34 cellular contexts compared by ENCODE assay signal in the genomic region with DNA sequence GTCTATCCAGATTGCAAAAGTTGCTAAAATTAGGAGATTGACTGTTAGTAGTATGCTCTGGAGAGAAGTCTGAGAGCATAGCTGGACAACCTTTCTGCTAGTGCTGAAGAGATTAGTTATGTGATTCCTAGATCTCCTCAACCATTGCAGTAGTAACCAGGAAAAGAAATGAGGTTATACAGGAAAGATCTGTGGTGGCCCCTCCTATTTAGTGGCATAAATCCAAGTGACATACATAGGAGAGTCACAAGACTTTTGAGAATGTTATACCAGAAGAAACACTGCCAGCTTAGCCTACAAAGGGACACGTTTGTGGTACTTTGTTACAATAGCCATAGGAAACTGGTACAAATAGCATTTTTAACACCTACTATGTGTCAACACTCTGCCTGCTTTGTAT.
DNase-seq lines count a peak whose midpoint lies in the region; ATAC-seq, FAIRE-seq and TF ChIP-seq lines count a peak whose summit lies in the region.
"Had no signal": no experiment of that assay in that cellular context is flagged by ENCODE, and none has a peak within 500 bp of the region (broad histone marks: within the 10 kb centered on the region; RNA-seq: fewer than 3 reads in every experiment).

No MANE protein-coding gene starts in this region.

- H3K36me3 ChIP-seq in HepG2 (replicated peaks in 1 of 2; ENCODE audit: control insufficient read depth in 1 of 2, insufficient read depth in 2 of 2, low read length in 2 of 2) (no peaks in the 10 kb centered on the region), right lobe of liver (peaks cover 0 to 27% (median 6%) of the 10 kb centered on the region in 4 donors), HEK293 (ENCODE audit: control insufficient read depth in 2 of 2, insufficient read depth in 1 of 2, low read length in 2 of 2) (peaks cover 0 to 5% of the 10 kb centered on the region in 2 experiments; a peak in 1 of 3 replicates), adipocyte (ENCODE audit: control insufficient read depth, insufficient read depth, low read length, severe bottlenecking) (peaks cover 70% of the 10 kb centered on the region), trophoblast cell (ENCODE audit: control insufficient read depth in 1 of 2, insufficient read depth in 2 of 2, low read length in 2 of 2) (peaks cover 2 to 29% of the 10 kb centered on the region in 2 experiments), lower lobe of right lung (peaks cover 61% of the 10 kb centered on the region)

- H3K79me2 ChIP-seq in HepG2 (ENCODE audit: insufficient read depth, low read length) (no peaks in the 10 kb centered on the region), trophoblast cell (ENCODE audit: control insufficient read depth, insufficient read depth, low read length, poor library complexity) (no peaks in the 10 kb centered on the region)

- no peak overlapping the region for H2BK5ac ChIP-seq in trophoblast cell (ENCODE audit: low read depth, low read length, poor library complexity)

- CTCF ChIA-PET in HepG2 (lab: Yijun Ruan, JAX; ENCODE audit: low intra/inter-chr PET ratio, low total read pairs): no interaction called here
- CTCF ChIA-PET in HEK293 (lab: Yijun Ruan, JAX): no interaction called here

- no peaks in the 10 kb centered on the region for H3K79me1 ChIP-seq in trophoblast cell (ENCODE audit: low read length)

- H3K9ac ChIP-seq in HepG2 (ENCODE audit: insufficient read depth, low read depth, low read length) (no peak overlapping the region), adipocyte (ENCODE audit: low read length) (no peak overlapping the region), trophoblast cell (ENCODE audit: low read length) (no peak overlapping the region)
- H3K9ac ChIP-seq: BLaER1; BLaER1 treated with 17β-estradiol and CSF1 and Interleukin-3, amounts not matched to agents 10 nM and 100 nM had no signal

- H4K91ac ChIP-seq in trophoblast cell (ENCODE audit: low read depth, low read length): no peak overlapping the region

- H3K18ac ChIP-seq in trophoblast cell (ENCODE audit: low read length): no peak overlapping the region

- no peak overlapping the region for H3K23ac ChIP-seq in trophoblast cell (ENCODE audit: low read length)

- no peak overlapping the region for H2AFZ ChIP-seq in HepG2 (ENCODE audit: low read length)
- no peak overlapping the region for H2AFZ ChIP-seq in trophoblast cell (ENCODE audit: insufficient read depth, low read length, poor library complexity)

- no peak for FAIRE-seq in HepG2 (lab: Jason Lieb, UNC)
- FAIRE-seq: A549, D721Med had no signal

- DNase-seq in HepG2 (ENCODE audit: low spot score) (no peak), right lobe of liver (no peak), adipocyte (ENCODE audit: low read depth) (no peak), trophoblast cell (no peak), lower lobe of right lung (no peak)
- DNase-seq in activated T-cell treated with anti-CD3 and anti-CD28 coated beads, Interleukin-2, amount 50 U/mL, for 1 hour: no peak
- DNase-seq: 8988T; ACHN; AML-193; BE2C; C1 segment of cervical spinal cord; Caco-2; Calu3; CD4-positive, alpha-beta memory T cell; CD4-positive, alpha-beta T cell; CD4-positive, CD25-positive, alpha-beta regulatory T cell; CD8-positive, alpha-beta memory T cell; CD8-positive, alpha-beta T cell; COR-L47; DMS 273 treated with DMSO at 0.1 percent for 48 hours; DMS153; DMS53; DMS79; DMS79 treated with DMSO at 0.1 percent for 48 hours; DND-41; EL had no signal

- H3K14ac ChIP-seq in trophoblast cell (ENCODE audit: low read length): no peak overlapping the region

- no peak overlapping the region for H2BK120ac ChIP-seq in trophoblast cell (ENCODE audit: insufficient read depth, low read length, poor library complexity)

- 75% methylated on average over 1 of the region's 1 CpG for WGBS in HepG2 (ENCODE audit: low lambda C conversion rate)
- WGBS in right lobe of liver (ENCODE audit: insufficient coverage, low coverage, low lambda C conversion rate, missing lambda C conversion rate): 100% methylated on average over 1 of the region's 1 CpG
- no CpG with 5 or more reads among the region's 1 CpG for WGBS in trophoblast cell (ENCODE audit: extremely low coverage, insufficient coverage, insufficient read length)

- no peak for TF ChIP-seq CTCF in HepG2 (CRISPR knock-in tag; IDR thresholded peaks at IDR 0.05)
- no peak for TF ChIP-seq CTCF in right lobe of liver (IDR thresholded peaks at IDR 0.05)
- no peak for TF ChIP-seq CTCF in HEK293 (tag by site-specific recombination; IDR thresholded peaks at IDR 0.05)
- TF ChIP-seq CTCF in lower lobe of right lung (IDR thresholded peaks at IDR 0.05): no peak

- H3K4me2 ChIP-seq in HepG2 (ENCODE audit: low read depth, low read length) (no peak overlapping the region), trophoblast cell (ENCODE audit: low read length) (no peak overlapping the region)
- H3K4me2 ChIP-seq: A549; BLaER1; BLaER1 treated with 17β-estradiol and CSF1 and Interleukin-3, amounts not matched to agents 10 nM and 100 nM had no signal

- no peak overlapping the region for H3K4me3 ChIP-seq in HepG2 (replicated peaks in 1 of 3; ENCODE audit: insufficient read depth in 1 of 3, low read depth in 2 of 3, low read length in 3 of 3)
- H3K4me3 ChIP-seq in right lobe of liver: no peak overlapping the region
- no peak overlapping the region for H3K4me3 ChIP-seq in HEK293 (ENCODE audit: low read depth, low read length)
- peak overlapping the region; percentile 21 for H3K4me3 ChIP-seq in adipocyte (ENCODE audit: low read length)
- no peak overlapping the region for H3K4me3 ChIP-seq in trophoblast cell (ENCODE audit: low read depth, low read length)
- H3K4me3 ChIP-seq in lower lobe of right lung: no peak overlapping the region
- H3K4me3 ChIP-seq: A549; BLaER1; BLaER1 treated with 17β-estradiol and CSF1 and Interleukin-3, amounts not matched to agents 10 nM and 100 nM had no signal

- intact Hi-C loops in HepG2 (cut with micrococcal nuclease; ENCODE audit: unreplicated experiment): no loop called here
- intact Hi-C loops in right lobe of liver (cut with DNase I): no loop called here
- intact Hi-C loops in lower lobe of right lung (cut with DNase I): no loop called here

- no peak for ATAC-seq in HepG2
- ATAC-seq in right lobe of liver: no peak
- ATAC-seq in esophagus mucosa: peak; percentile 54
- ATAC-seq in lower lobe of right lung: no peak
- ATAC-seq: A549; CD8-positive, alpha-beta T cell had no signal

- H3K27me3 ChIP-seq in HepG2 (ENCODE audit: control insufficient read depth in 1 of 2, insufficient read depth in 2 of 2, low read length in 2 of 2) (no peaks in the 10 kb centered on the region), right lobe of liver (no peaks in the 10 kb centered on the region), adipocyte (replicated peaks; ENCODE audit: control insufficient read depth, insufficient read depth, low read length) (no peaks in the 10 kb centered on the region), trophoblast cell (ENCODE audit: insufficient read depth, low read length) (no peaks in the 10 kb centered on the region), lower lobe of right lung (ENCODE audit: low read depth) (no peaks in the 10 kb centered on the region)
- H3K27me3 ChIP-seq: BE2C; BLaER1; BLaER1 treated with 17β-estradiol and CSF1 and Interleukin-3, amounts not matched to agents 10 nM and 100 nM had no signal

- no peak overlapping the region for H2AK5ac ChIP-seq in trophoblast cell (ENCODE audit: low read length)

- no peaks in the 10 kb centered on the region for H4K20me1 ChIP-seq in HepG2 (ENCODE audit: insufficient read depth, low read length)
- H4K20me1 ChIP-seq: BLaER1; BLaER1 treated with 17β-estradiol and CSF1 and Interleukin-3, amounts not matched to agents 10 nM and 100 nM had no signal

- H4K8ac ChIP-seq in trophoblast cell (ENCODE audit: low read depth, low read length): no peak overlapping the region

- no peak overlapping the region for H3K27ac ChIP-seq in HepG2 (ENCODE audit: extremely low read length, insufficient read depth, low read length)
- no peak overlapping the region for H3K27ac ChIP-seq in right lobe of liver
- no peak overlapping the region for H3K27ac ChIP-seq in HEK293 (ENCODE audit: extremely low read depth, low read depth, low read length)
- H3K27ac ChIP-seq in trophoblast cell (ENCODE audit: low read depth, low read length): no peak overlapping the region
- no peak overlapping the region for H3K27ac ChIP-seq in lower lobe of right lung
- H3K27ac ChIP-seq: 22Rv1; A549; BLaER1; BLaER1 treated with 17β-estradiol and CSF1 and Interleukin-3, amounts not matched to agents 10 nM and 100 nM; C4-2B had no signal

- TF ChIP-seq RAD21 in HepG2 (CRISPR knock-in tag; IDR thresholded peaks at IDR 0.05): no peak

- TF ChIP-seq POLR2A in HepG2 (IDR thresholded peaks at IDR 0.05; ENCODE audit: insufficient read depth in 1 of 2, low read depth in 2 of 2, low read length in 2 of 2) (no peak), right lobe of liver (IDR thresholded peaks at IDR 0.05) (no peak)

- POLR2A ChIA-PET in HepG2 (lab: Yijun Ruan, JAX) (no interaction called here), HEK293 (lab: Yijun Ruan, JAX) (no interaction called here)

- no peak overlapping the region for H3K4ac ChIP-seq in trophoblast cell (ENCODE audit: low read depth, low read length)

- no TSS peak for BruUV-seq in HepG2 (replicated peaks; lab: Mats Ljungman, UMichigan)

- H4K12ac ChIP-seq in trophoblast cell (ENCODE audit: low read depth, low read length): no peak overlapping the region

- H3K9me3 ChIP-seq in HepG2 (ENCODE audit: low read length): peaks cover 5% of the 10 kb centered on the region; the same call in 1 of the 2 replicates
- H3K9me3 ChIP-seq in right lobe of liver: no peaks in the 10 kb centered on the region
- no peaks in the 10 kb centered on the region for H3K9me3 ChIP-seq in HEK293 (ENCODE audit: control insufficient read depth, insufficient read depth, low read depth, low read length)
- H3K9me3 ChIP-seq in adipocyte (ENCODE audit: control insufficient read depth, low read length): peaks cover 15% of the 10 kb centered on the region
- no peaks in the 10 kb centered on the region for H3K9me3 ChIP-seq in trophoblast cell (ENCODE audit: insufficient read depth, low read depth, low read length)
- H3K9me3 ChIP-seq in lower lobe of right lung: peaks cover 6% of the 10 kb centered on the region
- H3K9me3 ChIP-seq: A549, BE2C, Caco-2 had no signal

- H3K4me1 ChIP-seq in HepG2 (ENCODE audit: insufficient read depth, low read length) (no peaks in the 10 kb centered on the region), right lobe of liver (no peaks in the 10 kb centered on the region), HEK293 (ENCODE audit: control insufficient read depth, insufficient read depth, low read length) (no peaks in the 10 kb centered on the region), adipocyte (ENCODE audit: control insufficient read depth, insufficient read depth, low read length) (no peaks in the 10 kb centered on the region), trophoblast cell (ENCODE audit: control insufficient read depth in 1 of 2, insufficient read depth in 2 of 2, low read length in 2 of 2) (no peaks in the 10 kb centered on the region), lower lobe of right lung (no peaks in the 10 kb centered on the region)
- H3K4me1 ChIP-seq: A549; BLaER1; BLaER1 treated with 17β-estradiol and CSF1 and Interleukin-3, amounts not matched to agents 10 nM and 100 nM; Caco-2 had no signal

- no peak overlapping the region for H2BK12ac ChIP-seq in trophoblast cell (ENCODE audit: low read length)

- in situ Hi-C loops in HepG2 (cut with HindIII; ENCODE audit: extremely low pct_ligation_motif_present, low pct_unique_long_range_greater_than_20kb): no loop called here

- TF ChIP-seq EP300 in HepG2 (IDR thresholded peaks at IDR 0.05; ENCODE audit: low read depth in 2 of 2, low read length in 2 of 2): no peak
- TF ChIP-seq EP300 in HepG2 (CRISPR knock-in tag; IDR thresholded peaks at IDR 0.05; ENCODE audit: borderline replicate concordance): no peak
